In the genomic region with DNA sequence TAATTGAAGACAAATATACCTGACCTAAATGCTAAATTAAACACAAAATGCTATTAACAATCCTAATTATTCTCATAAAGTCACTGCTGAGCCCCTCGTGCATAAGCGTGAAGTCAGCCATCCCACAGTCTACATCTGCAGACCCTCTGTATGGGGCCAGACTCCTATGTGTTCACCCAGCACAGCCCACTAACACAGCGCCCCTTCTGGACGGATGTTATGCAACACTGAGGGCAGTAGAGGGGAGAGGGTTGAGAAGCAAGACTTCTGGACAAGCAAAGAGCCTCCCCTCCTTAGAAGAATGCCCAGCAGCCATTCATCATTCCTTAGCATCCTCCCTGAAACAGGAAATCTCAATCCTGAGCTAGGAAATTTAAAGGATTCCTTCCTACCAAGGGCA, we compare ENCODE assay signal across 9 cellular contexts. TPM values are rescaled to one million over a fixed set of nuclear protein-coding genes. Genes with fewer than 3 reads are reported as not detected.
A peak's percentile ranks its signal among the peaks of the same experiment; 100 is the strongest.
DNase-seq lines count a peak whose midpoint lies in the region; ATAC-seq, FAIRE-seq and TF ChIP-seq lines count a peak whose summit lies in the region.
"Had no signal": no experiment of that assay in that cellular context is flagged by ENCODE, and none has a peak within 500 bp of the region (broad histone marks: within the 10 kb centered on the region; RNA-seq: fewer than 3 reads in every experiment).

No MANE protein-coding gene starts in this region.

- H3K4me2 ChIP-seq in PC-9: no peak overlapping the region

- no peaks in the 10 kb centered on the region for H3K79me2 ChIP-seq in PC-9 (ENCODE audit: low read depth)

- DNase-seq in GM10248 (ENCODE audit: extremely low spot score) (peak; percentile 24), PC-9 (no peak), body of pancreas (no peak), DMS153 treated with DMSO at 0.1 percent for 48 hours (lab: John Stamatoyannopoulos, UW; ENCODE audit: unreplicated experiment) (no peak), lower lobe of right lung (no peak), GM12892 (ENCODE audit: insufficient read length) (no peak)

- TF ChIP-seq CTCF in GM10248 (IDR thresholded peaks at IDR 0.05; ENCODE audit: control extremely low read depth, extremely low read depth, low read depth, missing control alignments) (peak; percentile 38), PC-9 (conservative IDR thresholded peaks at IDR 0.05) (peak; percentile 37; the same call in 1 of the 2 replicates), body of pancreas (IDR thresholded peaks at IDR 0.05) (no peak), lower lobe of right lung (IDR thresholded peaks at IDR 0.05) (no peak)

- TF ChIP-seq POLR2A in body of pancreas (IDR thresholded peaks at IDR 0.05) (no peak), GM12892 (IDR thresholded peaks at IDR 0.05; ENCODE audit: low read depth, low read length) (no peak)

- no peaks in the 10 kb centered on the region for H4K20me1 ChIP-seq in PC-9 (ENCODE audit: insufficient read depth)

- H3K27ac ChIP-seq in PC-9: no peak overlapping the region
- H3K27ac ChIP-seq in body of pancreas: no peak overlapping the region
- no peak overlapping the region for H3K27ac ChIP-seq in lower lobe of right lung

- H3K36me3 ChIP-seq in PC-9 (ENCODE audit: low read depth) (no peaks in the 10 kb centered on the region), body of pancreas (replicated peaks in 1 of 2; ENCODE audit: insufficient read depth in 1 of 2, low read depth in 2 of 2) (no peaks in the 10 kb centered on the region), lower lobe of right lung (no peaks in the 10 kb centered on the region)

- no peaks in the 10 kb centered on the region for H3K9me3 ChIP-seq in PC-9 (ENCODE audit: insufficient read depth, low read depth)
- H3K9me3 ChIP-seq in body of pancreas: no peaks in the 10 kb centered on the region
- H3K9me3 ChIP-seq in lower lobe of right lung: no peaks in the 10 kb centered on the region

- no peaks in the 10 kb centered on the region for H3F3A ChIP-seq in PC-9 (ENCODE audit: insufficient read depth, low read depth)

- intact Hi-C loops in PC-9 (cut with micrococcal nuclease; ENCODE audit: unreplicated experiment) (no loop called here), body of pancreas (cut with DNase I) (no loop called here), lower lobe of right lung (cut with DNase I) (no loop called here)

- H3K4me3 ChIP-seq in PC-9 (no peak overlapping the region), body of pancreas (no peak overlapping the region), lower lobe of right lung (no peak overlapping the region)

- ATAC-seq in GM21529 (IDR thresholded peaks at IDR 0.05; ENCODE audit: unreplicated experiment): peak; percentile 92
- no peak for ATAC-seq in body of pancreas
- no peak for ATAC-seq in lower lobe of right lung
- ATAC-seq: sciatic nerve had no signal

- 39 to 42% methylated on average over 4 of the region's 4 CpGs for WGBS in body of pancreas, 2 donors

- CTCF ChIA-PET in GM10248 (lab: Yijun Ruan, JAX) (interaction anchor here (3.6 to 3.7 kb wide), 2 partner anchors 12 to 633 kb away, joined by 14 to 15 read pairs; no protein-coding TSS in a partner anchor), PC-9 (lab: Charles Lee) (interaction anchor here (0.7 kb wide), 1 partner anchor 43 kb away, joined by 7 read pairs; no protein-coding TSS in a partner anchor)

- peak; percentile 27 for FAIRE-seq in islet of Langerhans (lab: Jason Lieb, UNC)
- FAIRE-seq in GM12892 (lab: Jason Lieb, UNC): no peak

- no peaks in the 10 kb centered on the region for H3K27me3 ChIP-seq in PC-9 (ENCODE audit: insufficient read depth, low read depth)
- no peaks in the 10 kb centered on the region for H3K27me3 ChIP-seq in body of pancreas
- H3K27me3 ChIP-seq in lower lobe of right lung (ENCODE audit: low read depth): peaks cover 15% of the 10 kb centered on the region

- H3K4me1 ChIP-seq in PC-9 (replicated peaks; ENCODE audit: insufficient read depth) (no peaks in the 10 kb centered on the region), body of pancreas (no peaks in the 10 kb centered on the region), lower lobe of right lung (no peaks in the 10 kb centered on the region)

- BruUV-seq in PC-9 (replicated peaks; lab: Mats Ljungman, UMichigan): no TSS peak

- H2AFZ ChIP-seq in PC-9: no peak overlapping the region

- no peaks in the 10 kb centered on the region for H3K9me2 ChIP-seq in PC-9 (ENCODE audit: insufficient read depth)

- POLR2A ChIA-PET in GM10248 (lab: Yijun Ruan, JAX) (no interaction called here), PC-9 (lab: Charles Lee; ENCODE audit: unreplicated experiment) (no interaction called here)

RNA-seq across cellular contexts. Expression of a gene that starts 7.9 kb away (rescaled TPM):
- 0.24 TPM in 1 of 2 replicates, not detected in the other for total RNA-seq in PC-9 (2021)
- under 1 TPM in 1 of 2 donors, not detected in 1; 0.26 TPM for total RNA-seq in body of pancreas
- 1.7 TPM for total RNA-seq in lower lobe of right lung
- not detected for polyA plus RNA-seq in GM12892 (2012; ENCODE audit: missing spikeins)

Comparison
In these comparisons a context has a peak if more than half of its experiments do, and no peak if none do; other contexts are left out.
1. CTCF ChIP-seq: peak in GM10248 (single experiment) and PC-9 (single experiment); none in body of pancreas (0 of 7) and lower lobe of right lung (single experiment).